Comparison of ENCODE assay signal across 20 cellular contexts in the genomic region with DNA sequence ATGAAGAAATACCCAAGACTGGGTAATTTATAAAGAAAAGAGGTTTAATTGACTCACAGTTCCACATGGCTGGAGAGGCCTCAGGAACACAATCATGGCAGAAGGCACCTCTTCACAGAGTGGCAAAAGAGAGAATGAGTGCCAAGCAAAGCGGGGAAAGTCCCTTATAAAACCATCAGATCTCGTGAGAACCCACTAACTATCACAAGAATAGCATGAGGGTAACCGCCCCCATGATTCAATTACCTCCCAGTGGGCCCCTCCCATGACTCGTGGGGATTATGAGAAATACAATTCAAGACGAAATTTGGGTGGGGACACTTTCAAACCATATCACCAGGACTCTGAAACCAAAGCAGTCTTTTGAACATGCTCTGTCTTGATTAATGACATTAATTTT. TPM values are rescaled to one million over a fixed set of nuclear protein-coding genes. Genes with fewer than 3 reads are reported as not detected.
A peak's percentile ranks its signal among the peaks of the same experiment; 100 is the strongest.
DNase-seq lines count a peak whose midpoint lies in the region; ATAC-seq lines count a peak whose summit lies in the region.
"Had no signal": no experiment of that assay in that cellular context is flagged by ENCODE, and none has a peak within 500 bp of the region (broad histone marks: within the 10 kb centered on the region; RNA-seq: fewer than 3 reads in every experiment).

No MANE protein-coding gene starts in this region.

- intact Hi-C loops in activated CD4-positive, alpha-beta T cell treated with anti-CD3 and anti-CD28 coated beads, Interleukin-2, amount 10 ng/mL, durations not matched to agents 24 days and 14 days (cut with micrococcal nuclease), result no loop called here

- H3K4me1 Mint-ChIP-seq in activated CD4-positive, alpha-beta T cell treated with anti-CD3 and anti-CD28 coated beads, Interleukin-2, amount 10 ng/mL, durations not matched to agents 24 days and 14 days, result peaks cover 12% of the 10 kb centered on the region
- peaks cover 11% of the 10 kb centered on the region for H3K4me1 Mint-ChIP-seq in activated naive CD8-positive, alpha-beta T cell treated with anti-CD3 and anti-CD28 coated beads for 36 hours
- peaks cover 0 to 24% (median 4%) of the 10 kb centered on the region in 4 donors for H3K4me1 Mint-ChIP-seq in naive thymus-derived CD8-positive, alpha-beta T cell

- H3K36me3 Mint-ChIP-seq in activated CD4-positive, alpha-beta T cell treated with anti-CD3 and anti-CD28 coated beads, Interleukin-2, amount 10 ng/mL, durations not matched to agents 24 days and 14 days (ENCODE audit: low read depth), result no peaks in the 10 kb centered on the region
- peaks cover 5% of the 10 kb centered on the region for H3K36me3 Mint-ChIP-seq in activated naive CD8-positive, alpha-beta T cell treated with anti-CD3 and anti-CD28 coated beads for 36 hours
- no peaks in the 10 kb centered on the region for H3K36me3 Mint-ChIP-seq in naive thymus-derived CD8-positive, alpha-beta T cell
- H3K36me3 Mint-ChIP-seq: CD14-positive monocyte had no signal

- H3K27me3 Mint-ChIP-seq in activated CD4-positive, alpha-beta T cell treated with anti-CD3 and anti-CD28 coated beads, Interleukin-2, amount 10 ng/mL, durations not matched to agents 24 days and 14 days, result peaks cover 7% of the 10 kb centered on the region
- H3K27me3 Mint-ChIP-seq in activated naive CD8-positive, alpha-beta T cell treated with anti-CD3 and anti-CD28 coated beads for 36 hours, result no peaks in the 10 kb centered on the region
- peaks cover 0 to 3% (median 0%) of the 10 kb centered on the region in 5 donors for H3K27me3 Mint-ChIP-seq in naive thymus-derived CD8-positive, alpha-beta T cell

- DNase-seq in activated CD4-positive, alpha-beta T cell treated with anti-CD3 and anti-CD28 coated beads for 24 hours (ENCODE audit: low read depth in 2 of 2), result peak; percentile 8 to 29
- no peak for DNase-seq in activated CD4-positive, alpha-beta T cell treated with anti-CD3 and anti-CD28 coated beads, Interleukin-2, amount 10 ng/mL, durations not matched to agents 24 days and 14 days
- DNase-seq in RPMI8226 (peak; percentile 73), ureter (ENCODE audit: low spot score) (no peak), NCI-H1105 (lab: John Stamatoyannopoulos, UW) (no peak)
- peak; percentile 26 for DNase-seq in activated naive CD8-positive, alpha-beta T cell treated with anti-CD3 and anti-CD28 coated beads for 36 hours
- peak; percentile 24 for DNase-seq in stimulated activated CD4-positive, alpha-beta T cell treated with anti-CD3 and anti-CD28 coated beads, Interleukin-2, amount 100 ng/mL, for 4 hours (ENCODE audit: low read depth)
- DNase-seq in naive thymus-derived CD8-positive, alpha-beta T cell, result no peak
- DNase-seq: 8988T, colonic mucosa, head of caudate nucleus, kidney, NCI-H1694, NCI-H526 treated with DMSO at 0.1 percent for 48 hours, small intestine had no signal

- no peak overlapping the region for H3K27ac Mint-ChIP-seq in activated CD4-positive, alpha-beta T cell treated with anti-CD3 and anti-CD28 coated beads, Interleukin-2, amount 10 ng/mL, durations not matched to agents 24 days and 14 days
- no peak overlapping the region for H3K27ac Mint-ChIP-seq in activated naive CD8-positive, alpha-beta T cell treated with anti-CD3 and anti-CD28 coated beads for 36 hours
- H3K27ac Mint-ChIP-seq in naive thymus-derived CD8-positive, alpha-beta T cell, result peak overlapping the region in 1 of 10 donors; percentile 9
- H3K27ac Mint-ChIP-seq: CD14-positive monocyte had no signal

- no peak overlapping the region for H3K4me3 Mint-ChIP-seq in activated CD4-positive, alpha-beta T cell treated with anti-CD3 and anti-CD28 coated beads, Interleukin-2, amount 10 ng/mL, durations not matched to agents 24 days and 14 days
- H3K4me3 Mint-ChIP-seq in activated naive CD8-positive, alpha-beta T cell treated with anti-CD3 and anti-CD28 coated beads for 36 hours, result no peak overlapping the region
- H3K4me3 Mint-ChIP-seq in naive thymus-derived CD8-positive, alpha-beta T cell, result no peak overlapping the region
- H3K4me3 Mint-ChIP-seq: CD14-positive monocyte had no signal

- POLR2A ChIA-PET in naive thymus-derived CD8-positive, alpha-beta T cell (lab: Charles Lee), result no interaction called here

- ATAC-seq in naive thymus-derived CD8-positive, alpha-beta T cell, result no peak

- no peaks in the 10 kb centered on the region for H3K9me3 Mint-ChIP-seq in activated CD4-positive, alpha-beta T cell treated with anti-CD3 and anti-CD28 coated beads, Interleukin-2, amount 10 ng/mL, durations not matched to agents 24 days and 14 days
- peaks cover 6% of the 10 kb centered on the region for H3K9me3 Mint-ChIP-seq in activated naive CD8-positive, alpha-beta T cell treated with anti-CD3 and anti-CD28 coated beads for 36 hours
- no peaks in the 10 kb centered on the region for H3K9me3 Mint-ChIP-seq in naive thymus-derived CD8-positive, alpha-beta T cell

RNA-seq across cellular contexts. Expression of gene RTP3, which starts 7.0 kb away (rescaled TPM):
- total RNA-seq in activated CD4-positive, alpha-beta T cell treated with anti-CD3 and anti-CD28 coated beads, Interleukin-2, amount 10 ng/mL, durations not matched to agents 24 days and 14 days, result not detected in 2 replicates
- total RNA-seq in activated naive CD8-positive, alpha-beta T cell treated with anti-CD3 and anti-CD28 coated beads for 36 hours, result not detected
- total RNA-seq in naive thymus-derived CD8-positive, alpha-beta T cell, result not detected
- not detected for polyA plus RNA-seq in naive thymus-derived CD8-positive, alpha-beta T cell
- total RNA-seq in ureter, result not detected
- total RNA-seq: activated CD8-positive, alpha-beta memory T cell treated with anti-CD3 and anti-CD28 coated beads for 36 hours; colonic mucosa; epithelial cell of proximal tubule; kidney; LHCN-M2; urinary bladder had no signal
- polyA plus RNA-seq: CD14-positive monocyte, small intestine, urinary bladder had no signal

RNA-seq across cellular contexts. Expression of gene LTF, which starts 40.1 kb away (rescaled TPM):
- total RNA-seq in activated CD4-positive, alpha-beta T cell treated with anti-CD3 and anti-CD28 coated beads, Interleukin-2, amount 10 ng/mL, durations not matched to agents 24 days and 14 days, result not detected in 2 replicates
- total RNA-seq in activated naive CD8-positive, alpha-beta T cell treated with anti-CD3 and anti-CD28 coated beads for 36 hours, result not detected
- total RNA-seq in naive thymus-derived CD8-positive, alpha-beta T cell, result not detected
- polyA plus RNA-seq in naive thymus-derived CD8-positive, alpha-beta T cell, result not detected
- 1.5 TPM for total RNA-seq in ureter
- total RNA-seq: activated CD8-positive, alpha-beta memory T cell treated with anti-CD3 and anti-CD28 coated beads for 36 hours; epithelial cell of proximal tubule had no signal
- polyA plus RNA-seq: CD14-positive monocyte had no signal

Comparison
In these comparisons a context has a peak if more than half of its experiments do, and no peak if none do; other contexts are left out.
1. DNase-seq: peak in activated CD4-positive, alpha-beta T cell treated with anti-CD3 and anti-CD28 coated beads for 24 hours (2 of 2), RPMI8226 (single experiment), activated naive CD8-positive, alpha-beta T cell treated with anti-CD3 and anti-CD28 coated beads for 36 hours (single experiment) and stimulated activated CD4-positive, alpha-beta T cell treated with anti-CD3 and anti-CD28 coated beads, Interleukin-2, amount 100 ng/mL, for 4 hours (single experiment); none in activated CD4-positive, alpha-beta T cell treated with anti-CD3 and anti-CD28 coated beads, Interleukin-2, amount 10 ng/mL, durations not matched to agents 24 days and 14 days (single experiment), naive thymus-derived CD8-positive, alpha-beta T cell (0 of 10), ureter (single experiment) and NCI-H1105 (single experiment).